10 cellular contexts compared by ENCODE assay signal in the genomic region with DNA sequence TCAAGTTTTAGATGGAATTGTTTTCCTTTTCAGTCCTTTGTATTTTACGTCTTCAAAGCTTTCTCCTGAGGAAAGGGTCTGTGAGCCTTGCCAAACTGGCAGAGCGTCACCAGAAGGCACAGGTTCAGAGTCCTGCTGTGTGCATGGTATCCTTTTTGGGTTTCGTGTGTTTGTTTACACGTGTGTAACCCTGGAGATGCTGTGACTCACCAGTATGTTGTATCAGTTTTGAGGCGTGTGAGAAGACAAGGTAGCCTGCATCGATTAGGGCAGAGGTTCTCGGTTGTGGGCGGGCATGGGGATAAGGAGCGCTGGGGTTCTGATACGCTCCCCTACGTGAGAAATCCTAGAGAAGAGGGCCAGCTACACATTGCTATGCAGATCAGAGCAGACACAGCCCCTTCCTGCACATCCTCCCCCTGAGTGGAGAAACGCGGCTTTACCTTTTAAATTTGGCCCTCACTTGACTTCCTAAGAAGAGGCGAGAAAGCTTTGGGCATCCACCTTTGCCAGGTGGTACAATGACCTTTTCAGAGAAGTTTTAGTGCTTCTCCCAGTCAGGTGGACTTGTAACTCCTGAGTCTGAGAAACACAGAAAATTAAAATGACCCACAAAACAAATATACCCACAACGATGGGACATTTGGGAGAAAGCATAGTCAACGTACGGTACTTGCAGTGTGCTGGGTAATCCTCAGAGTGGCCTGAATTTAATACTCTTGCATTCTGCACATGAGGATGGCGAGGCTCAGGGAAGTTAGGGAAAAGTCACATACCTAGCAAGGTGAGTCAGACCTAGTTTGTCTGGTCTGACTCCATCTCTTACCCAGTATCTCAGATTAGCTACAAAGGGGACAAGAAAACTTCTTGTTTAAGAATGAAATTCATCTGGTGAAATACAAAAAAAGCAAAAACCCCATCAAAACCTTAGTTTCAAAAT.
DNase-seq lines count a peak whose midpoint lies in the region; ATAC-seq and TF ChIP-seq lines count a peak whose summit lies in the region.
"Had no signal": no experiment of that assay in that cellular context is flagged by ENCODE, and none has a peak within 500 bp of the region (broad histone marks: within the 10 kb centered on the region; RNA-seq: fewer than 3 reads in every experiment).

No MANE protein-coding gene starts in this region.

- peak; percentile 56 for ATAC-seq in GM19463 (IDR thresholded peaks at IDR 0.05; ENCODE audit: unreplicated experiment)

- peaks cover 66% of the 10 kb centered on the region for H3K79me2 ChIP-seq in OCI-LY3 (ENCODE audit: low read length)

- H3K4me3 ChIP-seq in OCI-LY3 (ENCODE audit: low read length), result no peak overlapping the region

- no peak overlapping the region for H2AFZ ChIP-seq in OCI-LY3 (ENCODE audit: low read depth, low read length)

- H3K27me3 ChIP-seq in OCI-LY3 (ENCODE audit: low read depth, low read length), result no peaks in the 10 kb centered on the region

- DNase-seq in AG08396 (ENCODE audit: low spot score) (peak; percentile 33), kidney tubule cell (ENCODE audit: low spot score) (peak; percentile 73), NCI-H1694 (lab: John Stamatoyannopoulos, UW) (no peak), retina (no peak), GM19240 (ENCODE audit: insufficient read length, low spot score) (no peak), GM20000 (ENCODE audit: low spot score) (no peak)
- DNase-seq: activated CD4-positive, CD25-positive, alpha-beta regulatory T cell treated with anti-CD3 and anti-CD28 coated beads, Interleukin-2, amount 50 U/mL, for 72 hours; NCI-H1436 treated with DMSO at 0.1 percent for 48 hours had no signal

- peaks cover 71% of the 10 kb centered on the region for H4K20me1 ChIP-seq in OCI-LY3 (ENCODE audit: insufficient read depth, low read length)

- H3K36me3 ChIP-seq in OCI-LY3 (replicated peaks; ENCODE audit: low read depth, low read length), result peaks cover 43% of the 10 kb centered on the region

- H3K4me2 ChIP-seq in OCI-LY3 (ENCODE audit: low read length), result no peak overlapping the region

- no peak overlapping the region for H3K9ac ChIP-seq in OCI-LY3 (ENCODE audit: low read length)

- no peaks in the 10 kb centered on the region for H3K9me3 ChIP-seq in OCI-LY3 (ENCODE audit: insufficient read depth, low read length)

- peaks cover 14% of the 10 kb centered on the region for H3K4me1 ChIP-seq in OCI-LY3 (ENCODE audit: low read length)

- peak overlapping the region; percentile 6; the same call in 1 of the 2 replicates for H3K27ac ChIP-seq in OCI-LY3 (ENCODE audit: low read length)

- TF ChIP-seq CTCF in OCI-LY3 (IDR thresholded peaks at IDR 0.05; ENCODE audit: low read depth, low read length) (no peak), GM20000 (IDR thresholded peaks at IDR 0.05; ENCODE audit: extremely low read depth, missing control alignments) (no peak)

Comparison
In these comparisons a context has a peak if more than half of its experiments do, and no peak if none do; other contexts are left out.
1. DNase-seq: peak in AG08396 (single experiment) and kidney tubule cell (single experiment); none in NCI-H1694 (single experiment), retina (single experiment), GM19240 (single experiment) and GM20000 (single experiment).